22 cellular contexts compared by ENCODE assay signal in genomic region chr1:20390589-20391331, GRCh38.
DNase-seq lines count a peak whose midpoint lies in the region; ATAC-seq and TF ChIP-seq lines count a peak whose summit lies in the region.
"Had no signal": no experiment of that assay in that cellular context is flagged by ENCODE, and none has a peak within 500 bp of the region (broad histone marks: within the 10 kb centered on the region; RNA-seq: fewer than 3 reads in every experiment).

No MANE protein-coding gene starts in this region.

- no peaks in the 10 kb centered on the region for H3K36me3 ChIP-seq in breast epithelium
- H3K36me3 ChIP-seq in MG63: no peaks in the 10 kb centered on the region
- no peaks in the 10 kb centered on the region for H3K36me3 ChIP-seq in fibroblast of lung (ENCODE audit: control insufficient read depth, insufficient read depth, low read length)
- H3K36me3 ChIP-seq: BE2C, Peyer's patch, SJSA1 had no signal

- peaks cover 7 to 16% of the 10 kb centered on the region in 2 donors for H3K9me3 ChIP-seq in breast epithelium
- H3K9me3 ChIP-seq in MG63: peaks cover 15% of the 10 kb centered on the region
- H3K9me3 ChIP-seq in fibroblast of lung (ENCODE audit: control insufficient read depth, insufficient read depth, low read depth, low read length): no peaks in the 10 kb centered on the region
- H3K9me3 ChIP-seq: BE2C, SJSA1 had no signal

- no peaks in the 10 kb centered on the region for H4K20me1 ChIP-seq in fibroblast of lung (ENCODE audit: control insufficient read depth, extremely low read depth, insufficient read depth, low read length)

- H3K27ac Mint-ChIP-seq in MCF 10A (ENCODE audit: low read depth, unreplicated experiment): no peak overlapping the region
- H3K27ac Mint-ChIP-seq: CD4-positive, CD25-positive, alpha-beta regulatory T cell; GM23338 had no signal

- no peaks in the 10 kb centered on the region for H3K36me3 Mint-ChIP-seq in MCF 10A (ENCODE audit: insufficient read depth, unreplicated experiment)
- H3K36me3 Mint-ChIP-seq: CD4-positive, CD25-positive, alpha-beta regulatory T cell had no signal

- POLR2A ChIA-PET in MCF 10A (lab: Yijun Ruan, JAX): no interaction called here

- no peak for TF ChIP-seq POLR2A in breast epithelium (IDR thresholded peaks at IDR 0.05)

- H3K4me3 Mint-ChIP-seq in MCF 10A (ENCODE audit: unreplicated experiment): no peak overlapping the region
- H3K4me3 Mint-ChIP-seq: CD4-positive, CD25-positive, alpha-beta regulatory T cell; GM23338 had no signal

- H3K79me2 ChIP-seq in fibroblast of lung (ENCODE audit: control insufficient read depth, insufficient read depth, low read length): no peaks in the 10 kb centered on the region

- peaks cover 52% of the 10 kb centered on the region for H3K27me3 Mint-ChIP-seq in MCF 10A (ENCODE audit: insufficient read depth, unreplicated experiment)

- H3K4me1 ChIP-seq in breast epithelium (no peaks in the 10 kb centered on the region), fibroblast of lung (ENCODE audit: control insufficient read depth, extremely low read depth, insufficient read depth, low read length) (no peaks in the 10 kb centered on the region)
- H3K4me1 ChIP-seq: BE2C, Peyer's patch had no signal

- no TSS peak for BruUV-seq in MCF 10A (replicated peaks; lab: Mats Ljungman, UMichigan)

- CTCF ChIA-PET in MCF 10A (lab: Yijun Ruan, JAX): no interaction called here

- H2AFZ ChIP-seq in fibroblast of lung (ENCODE audit: low read length): no peak overlapping the region
- H2AFZ ChIP-seq: GM23338 had no signal

- H3K4me3 ChIP-seq in breast epithelium (no peak overlapping the region), MG63 (no peak overlapping the region), fibroblast of lung (replicated peaks in 1 of 4; ENCODE audit: control extremely low read depth in 1 of 4, insufficient read depth in 1 of 4, low read depth in 3 of 4, low read length in 4 of 4) (no peak overlapping the region)
- H3K4me3 ChIP-seq: GM23338, Peyer's patch, SJSA1 had no signal

- intact Hi-C loops in MCF 10A (cut with micrococcal nuclease): no loop called here
- intact Hi-C loops in breast epithelium (cut with DNase I; ENCODE audit: low total_unique reads): no loop called here

- TF ChIP-seq CTCF in MCF 10A (IDR thresholded peaks at IDR 0.05; ENCODE audit: unreplicated experiment): no peak
- TF ChIP-seq CTCF in breast epithelium (IDR thresholded peaks at IDR 0.05): no peak
- TF ChIP-seq CTCF in fibroblast of lung (conservative IDR thresholded peaks at IDR 0.05 in 1 of 2, IDR thresholded peaks at IDR 0.05 in 1 of 2; ENCODE audit: low read depth in 1 of 2, low read length in 2 of 2): no peak

- no peak overlapping the region for H3K27ac ChIP-seq in breast epithelium
- H3K27ac ChIP-seq in fibroblast of lung (ENCODE audit: insufficient read depth, low read length): no peak overlapping the region
- H3K27ac ChIP-seq: Peyer's patch, SJSA1 had no signal

- no peak for ATAC-seq in HG03342 (IDR thresholded peaks at IDR 0.05; ENCODE audit: unreplicated experiment)
- ATAC-seq: GM23338, HepG2 had no signal

- H3K9me3 Mint-ChIP-seq in MCF 10A (ENCODE audit: unreplicated experiment): peaks cover 14% of the 10 kb centered on the region
- H3K9me3 Mint-ChIP-seq: GM23338 had no signal

- H3K4me2 ChIP-seq in fibroblast of lung (ENCODE audit: extremely low read depth, insufficient read depth, low read length): peak overlapping the region; percentile 23
- H3K4me2 ChIP-seq: GM23338 had no signal

- peak; percentile 64 for DNase-seq in MCF 10A (ENCODE audit: unreplicated experiment)
- no peak for DNase-seq in breast epithelium (ENCODE audit: low spot score in 2 of 2)
- DNase-seq in MG63: peak; percentile 93
- DNase-seq in fibroblast of lung (ENCODE audit: low read depth in 2 of 2): peak in 1 of 2 donors; percentile 47
- peak; percentile 68 for DNase-seq in renal cortical epithelial cell (ENCODE audit: low read depth)
- no peak for DNase-seq in NCI-H345 (lab: John Stamatoyannopoulos, UW)
- no peak for DNase-seq in NCI-H2227 treated with DMSO at 0.1 percent for 48 hours (lab: John Stamatoyannopoulos, UW)
- DNase-seq: 8988T; BE2C; CD4-positive, CD25-positive, alpha-beta regulatory T cell; COR-L47; GDM1; KG1; NCI-H1048; NCI-H1436; NCI-H1930; NCI-H446 treated with DMSO at 0.1 percent for 48 hours; Peyer's patch had no signal

- no peak overlapping the region for H3K9ac ChIP-seq in fibroblast of lung (ENCODE audit: insufficient read depth, low read length)

- no peaks in the 10 kb centered on the region for H3K4me1 Mint-ChIP-seq in MCF 10A (ENCODE audit: insufficient read depth, unreplicated experiment)
- H3K4me1 Mint-ChIP-seq: CD4-positive, CD25-positive, alpha-beta regulatory T cell had no signal

- H3K27me3 ChIP-seq in breast epithelium: peaks cover 0 to 11% of the 10 kb centered on the region in 2 donors
- H3K27me3 ChIP-seq in MG63: no peaks in the 10 kb centered on the region
- peaks cover 29% of the 10 kb centered on the region for H3K27me3 ChIP-seq in fibroblast of lung (ENCODE audit: control insufficient read depth, insufficient read depth, low read length)
- H3K27me3 ChIP-seq: BE2C, Peyer's patch, SJSA1 had no signal

Comparison
In these comparisons a context has a peak if more than half of its experiments do, and no peak if none do; other contexts are left out.
1. DNase-seq: peak in MCF 10A (single experiment), MG63 (single experiment) and renal cortical epithelial cell (single experiment); none in breast epithelium (0 of 2), NCI-H345 (single experiment) and NCI-H2227 treated with DMSO at 0.1 percent for 48 hours (single experiment).